Comparison of ENCODE assay signal across 8 cellular contexts in the genomic region with DNA sequence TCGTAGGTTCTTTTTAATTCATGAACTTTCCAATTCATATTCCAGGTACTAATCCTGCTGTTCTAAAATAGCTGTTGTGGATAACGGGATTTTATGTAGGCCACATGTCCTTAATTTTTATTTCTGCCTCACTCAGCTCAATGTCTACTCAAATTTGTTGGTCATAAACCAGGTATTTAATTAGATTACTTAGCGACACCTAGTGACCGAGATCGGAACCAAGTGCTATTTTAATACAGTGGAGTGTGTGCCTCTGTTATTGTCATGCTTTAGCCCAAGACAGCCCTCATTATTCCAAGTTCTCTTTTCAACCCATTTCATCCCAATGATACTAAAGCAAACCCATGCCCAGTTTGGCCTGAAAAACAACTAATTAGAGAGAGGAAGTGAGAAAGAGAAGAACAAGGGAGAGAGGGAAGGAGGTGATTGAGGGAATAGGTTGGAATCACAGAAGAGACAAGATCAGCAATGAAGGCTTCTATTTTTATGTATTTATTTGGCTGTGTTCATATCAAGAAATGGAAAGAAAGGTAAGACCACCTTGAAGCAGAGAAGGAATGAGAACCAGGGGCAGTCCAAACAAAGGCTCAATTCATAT. TPM values are rescaled to one million over a fixed set of nuclear protein-coding genes. Genes with fewer than 3 reads are reported as not detected.
DNase-seq lines count a peak whose midpoint lies in the region; ATAC-seq and TF ChIP-seq lines count a peak whose summit lies in the region.

No MANE protein-coding gene starts in this region.

- no peak overlapping the region for H2BK15ac ChIP-seq in H9 (ENCODE audit: low read depth, low read length)

- H3K27me3 ChIP-seq in H9 (ENCODE audit: insufficient read depth, low read length), result no peaks in the 10 kb centered on the region
- no peaks in the 10 kb centered on the region for H3K27me3 ChIP-seq in body of pancreas

- no peak overlapping the region for H3K4me2 ChIP-seq in H9 (ENCODE audit: insufficient read depth, insufficient read length, low read length)

- no peak overlapping the region for H4K8ac ChIP-seq in H9 (replicated peaks; ENCODE audit: insufficient read length, low read depth, low read length)

- H3K4me1 ChIP-seq in H9 (ENCODE audit: insufficient read depth, low read length) (no peaks in the 10 kb centered on the region), body of pancreas (peaks cover 12% of the 10 kb centered on the region)

- TF ChIP-seq CTCF in H9 (conservative IDR thresholded peaks at IDR 0.05), result peak; percentile 80
- peak; percentile 29 to 89 (median 85) for TF ChIP-seq CTCF in body of pancreas (IDR thresholded peaks at IDR 0.05)

- no peak overlapping the region for H2BK20ac ChIP-seq in H9 (ENCODE audit: low read depth, low read length, poor library complexity, severe bottlenecking)

- H3K23ac ChIP-seq in H9 (ENCODE audit: insufficient read length, low read depth, low read length), result no peak overlapping the region

- H3K9me3 ChIP-seq in H9 (ENCODE audit: control insufficient read depth, low read depth, low read length) (no peaks in the 10 kb centered on the region), body of pancreas (no peaks in the 10 kb centered on the region)

- no peak overlapping the region for H2BK5ac ChIP-seq in H9 (ENCODE audit: insufficient read length, low read length)

- no peak overlapping the region for H3K27ac ChIP-seq in H9 (ENCODE audit: insufficient read length, low read depth, low read length)
- H3K27ac ChIP-seq in body of pancreas, result no peak overlapping the region

- peaks cover 17 to 23% of the 10 kb centered on the region in 2 experiments for H3K4me1 Mint-ChIP-seq in H9

- no peak overlapping the region for H4K91ac ChIP-seq in H9 (ENCODE audit: insufficient read length, low read depth, low read length)

- H3K4me3 Mint-ChIP-seq in H9, result no peak overlapping the region

- no peaks in the 10 kb centered on the region for H3K23me2 ChIP-seq in H9 (ENCODE audit: insufficient read length, low read depth, low read length, poor library complexity, severe bottlenecking)

- H3K36me3 Mint-ChIP-seq in H9 (ENCODE audit: insufficient read depth in 1 of 3, low read depth in 3 of 3), result no peaks in the 10 kb centered on the region

- H4K20me1 ChIP-seq in H9 (ENCODE audit: control insufficient read depth, insufficient read depth, insufficient read length), result no peaks in the 10 kb centered on the region

- no peak overlapping the region for H3K56ac ChIP-seq in H9 (ENCODE audit: insufficient read length, low read depth, low read length)

- no peak overlapping the region for H3K9ac ChIP-seq in H9 (ENCODE audit: extremely low read depth, insufficient read length, low read length)

- no peaks in the 10 kb centered on the region for H3K9me3 Mint-ChIP-seq in H9

- no peak overlapping the region for H3K4me3 ChIP-seq in body of pancreas

- no peak overlapping the region for H3K18ac ChIP-seq in H9 (ENCODE audit: insufficient read length, low read depth, low read length)

- no peak overlapping the region for H2AFZ ChIP-seq in H9 (ENCODE audit: low read length)

- H3K27me3 Mint-ChIP-seq in H9 (ENCODE audit: low read depth), result no peaks in the 10 kb centered on the region

- no peak overlapping the region for H3K4ac ChIP-seq in H9 (ENCODE audit: low read depth, low read length)

- H4K5ac ChIP-seq in H9 (ENCODE audit: insufficient read length, low read depth, low read length), result no peak overlapping the region

- peak; percentile 81 for DNase-seq in EH (ENCODE audit: low read depth)
- no peak for DNase-seq in H9
- DNase-seq in NCI-H146 treated with DMSO at 0.1 percent for 48 hours (lab: John Stamatoyannopoulos, UW; ENCODE audit: unreplicated experiment), result peak; percentile 68
- peak in 4 of 5 experiments; percentile 30 to 69 (median 35) for DNase-seq in T-helper 2 cell
- DNase-seq in body of pancreas, result peak; percentile 77 to 88 (median 82)
- peak; percentile 58 for DNase-seq in iPS-NIHi7 (ENCODE audit: extremely low spot score)
- peak; percentile 27 to 68 for DNase-seq in stimulated activated CD4-positive, alpha-beta T cell treated with anti-CD3 and anti-CD28 coated beads, Interleukin-1b, Interleukin-23, amount 100 ng/mL, for 4 hours (ENCODE audit: low read depth in 2 of 2)
- DNase-seq in occipital lobe (lab: John Stamatoyannopoulos, UW), result no peak

- no CpG with 5 or more reads among the region's 5 CpGs for WGBS in H9 (ENCODE audit: extremely low coverage, insufficient read length, low lambda C conversion rate)
- 17 to 18% methylated on average over 5 of the region's 5 CpGs for WGBS in body of pancreas, 2 donors

- H2BK12ac ChIP-seq in H9 (ENCODE audit: insufficient read length, low read depth, low read length), result no peak overlapping the region

- H3K36me3 ChIP-seq in body of pancreas (replicated peaks in 1 of 2; ENCODE audit: insufficient read depth in 1 of 2, low read depth in 2 of 2), result no peaks in the 10 kb centered on the region

- H3K27ac Mint-ChIP-seq in H9, result no peak overlapping the region

- no peak overlapping the region for H3K14ac ChIP-seq in H9 (ENCODE audit: insufficient read depth, low read length)

- no peak overlapping the region for H2AK5ac ChIP-seq in H9 (ENCODE audit: insufficient read length, low read length)

- H3T11ph ChIP-seq in H9 (ENCODE audit: low read length), result no peak overlapping the region

- intact Hi-C loops in body of pancreas (cut with DNase I), result no loop called here

- H3K79me1 ChIP-seq in H9 (ENCODE audit: insufficient read depth, low read depth, low read length, poor library complexity, severe bottlenecking), result no peaks in the 10 kb centered on the region

- ATAC-seq in body of pancreas, result peak; percentile 93

- no peak overlapping the region for H2BK120ac ChIP-seq in H9 (ENCODE audit: low read depth, low read length, poor library complexity, severe bottlenecking)

- no peak for TF ChIP-seq POLR2A in body of pancreas (IDR thresholded peaks at IDR 0.05)

- no peaks in the 10 kb centered on the region for H3K79me2 ChIP-seq in H9 (ENCODE audit: insufficient read depth, low read length)

RNA-seq across cellular contexts. Expression of gene IFNG-AS1, which starts 45.9 kb away (rescaled TPM):
- total RNA-seq in H9 (2021) (not detected in 2 replicates), body of pancreas (not detected), occipital lobe (not detected)

Comparison
In these comparisons a context has a peak if more than half of its experiments do, and no peak if none do; other contexts are left out.
1. DNase-seq: peak in EH (single experiment), NCI-H146 treated with DMSO at 0.1 percent for 48 hours (single experiment), T-helper 2 cell (4 of 5), body of pancreas (4 of 4), iPS-NIHi7 (single experiment) and stimulated activated CD4-positive, alpha-beta T cell treated with anti-CD3 and anti-CD28 coated beads, Interleukin-1b, Interleukin-23, amount 100 ng/mL, for 4 hours (2 of 2); none in H9 (single experiment) and occipital lobe (single experiment).